Comparison of ENCODE assay signal across 20 cellular contexts in the genomic region with DNA sequence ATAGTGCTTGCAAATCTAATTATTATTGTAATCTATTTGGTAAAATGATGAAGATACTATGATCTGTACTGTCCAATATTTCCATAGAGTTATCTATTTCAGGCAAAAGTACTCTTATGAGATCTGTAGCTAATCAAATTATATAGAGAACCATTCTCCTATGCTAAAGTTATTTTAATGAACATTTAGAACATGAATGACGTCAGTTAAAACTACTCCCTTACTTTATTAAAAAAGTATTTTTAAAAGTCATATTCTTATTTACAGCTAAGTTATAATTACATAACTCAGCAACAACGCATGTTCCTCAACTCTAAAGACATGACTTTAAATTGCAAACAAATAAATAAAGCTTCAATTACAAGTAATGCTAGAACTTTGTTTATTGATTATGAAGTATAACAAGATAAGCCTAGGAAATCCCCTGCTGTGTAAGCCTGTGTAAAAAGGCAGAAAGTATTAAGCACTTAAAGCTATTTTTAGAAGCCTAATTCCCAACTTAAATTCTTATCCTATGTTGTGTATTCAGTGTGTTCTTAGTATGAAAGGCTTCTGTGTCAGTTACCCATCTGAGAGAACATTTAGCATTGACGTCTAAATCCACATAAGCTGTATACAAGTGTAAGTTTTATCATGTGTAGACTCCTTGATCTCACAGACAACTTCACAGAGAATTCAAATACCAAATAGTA.
DNase-seq lines count a peak whose midpoint lies in the region; ATAC-seq, FAIRE-seq and TF ChIP-seq lines count a peak whose summit lies in the region.
"Had no signal": no experiment of that assay in that cellular context is flagged by ENCODE, and none has a peak within 500 bp of the region (broad histone marks: within the 10 kb centered on the region; RNA-seq: fewer than 3 reads in every experiment).

No MANE protein-coding gene starts in this region.

- no peak for DNase-seq in H54 (ENCODE audit: insufficient read length, low spot score)
- DNase-seq in NCI-H82 treated with DMSO at 0.1 percent for 48 hours (lab: John Stamatoyannopoulos, UW; ENCODE audit: unreplicated experiment) = peak; percentile 62
- DNase-seq in HepG2 (ENCODE audit: low spot score) = no peak
- no peak for DNase-seq in thyroid gland
- no peak for DNase-seq in osteocyte (ENCODE audit: extremely low spot score, unreplicated experiment)
- no peak for DNase-seq in gastrocnemius medialis
- DNase-seq: ACHN; C1 segment of cervical spinal cord; CD8-positive, alpha-beta memory T cell; H7; KBM-7; NCI-H1105; NCI-H1694; NCI-H2081 treated with DMSO at 0.1 percent for 48 hours; NCI-H748 treated with DMSO at 0.1 percent for 48 hours; RPMI8226; SIG-M5 had no signal

- no peaks in the 10 kb centered on the region for H4K20me1 ChIP-seq in HepG2 (ENCODE audit: insufficient read depth, low read length)

- H3K9ac ChIP-seq in HepG2 (ENCODE audit: insufficient read depth, low read depth, low read length) = no peak overlapping the region

- H3K4me3 ChIP-seq in HepG2 (replicated peaks in 1 of 3; ENCODE audit: insufficient read depth in 1 of 3, low read depth in 2 of 3, low read length in 3 of 3) (no peak overlapping the region), thyroid gland (replicated peaks in 1 of 3) (no peak overlapping the region), gastrocnemius medialis (no peak overlapping the region)

- no peak overlapping the region for H3K4me2 ChIP-seq in HepG2 (ENCODE audit: low read depth, low read length)

- H3K4me1 ChIP-seq in HepG2 (ENCODE audit: insufficient read depth, low read length) (no peaks in the 10 kb centered on the region), thyroid gland (peaks cover 21 to 25% of the 10 kb centered on the region in 2 donors), gastrocnemius medialis (peaks cover 3 to 7% of the 10 kb centered on the region in 2 donors)

- no peak for TF ChIP-seq RAD21 in HepG2 (CRISPR knock-in tag; IDR thresholded peaks at IDR 0.05)

- H3K4me3 Mint-ChIP-seq in osteocyte (ENCODE audit: unreplicated experiment) = no peak overlapping the region
- H3K4me3 Mint-ChIP-seq: CD8-positive, alpha-beta memory T cell had no signal

- TF ChIP-seq POLR2A in H54 (IDR thresholded peaks at IDR 0.05; ENCODE audit: low read depth, low read length) (no peak), HepG2 (IDR thresholded peaks at IDR 0.05; ENCODE audit: insufficient read depth in 1 of 2, low read depth in 2 of 2, low read length in 2 of 2) (no peak), thyroid gland (IDR thresholded peaks at IDR 0.05) (no peak), gastrocnemius medialis (IDR thresholded peaks at IDR 0.05) (no peak)

- no peak overlapping the region for H3K27ac ChIP-seq in HepG2 (ENCODE audit: extremely low read length, insufficient read depth, low read length)
- H3K27ac ChIP-seq in thyroid gland = peak overlapping the region in 2 of 3 donors; percentile 0 to 34
- no peak overlapping the region for H3K27ac ChIP-seq in gastrocnemius medialis

- H3K9me3 Mint-ChIP-seq in osteocyte (ENCODE audit: unreplicated experiment) = no peaks in the 10 kb centered on the region

- H2AFZ ChIP-seq in HepG2 (ENCODE audit: low read length) = no peak overlapping the region

- peaks cover 16% of the 10 kb centered on the region; the same call in 1 of the 2 replicates for H3K9me3 ChIP-seq in HepG2 (ENCODE audit: low read length)
- H3K9me3 ChIP-seq in thyroid gland = no peaks in the 10 kb centered on the region
- no peaks in the 10 kb centered on the region for H3K9me3 ChIP-seq in gastrocnemius medialis

- TF ChIP-seq EP300 in HepG2 (IDR thresholded peaks at IDR 0.05; ENCODE audit: low read depth in 2 of 2, low read length in 2 of 2) (no peak), HepG2 (CRISPR knock-in tag; IDR thresholded peaks at IDR 0.05; ENCODE audit: borderline replicate concordance) (no peak)

- in situ Hi-C loops in HepG2 (cut with HindIII; ENCODE audit: extremely low pct_ligation_motif_present, low pct_unique_long_range_greater_than_20kb) = no loop called here
- in situ Hi-C loops in gastrocnemius medialis (cut with MboI; ENCODE audit: low sequenced_read_pairs in 4 of 4) = no loop called here

- POLR2A ChIA-PET in HepG2 (lab: Yijun Ruan, JAX) = no interaction called here

- no peaks in the 10 kb centered on the region for H3K4me1 Mint-ChIP-seq in osteocyte (ENCODE audit: unreplicated experiment)
- H3K4me1 Mint-ChIP-seq: CD8-positive, alpha-beta memory T cell had no signal

- CTCF ChIA-PET in HepG2 (lab: Yijun Ruan, JAX; ENCODE audit: low intra/inter-chr PET ratio, low total read pairs) = no interaction called here

- H3K36me3 ChIP-seq in HepG2 (replicated peaks in 1 of 2; ENCODE audit: control insufficient read depth in 1 of 2, insufficient read depth in 2 of 2, low read length in 2 of 2) (no peaks in the 10 kb centered on the region), thyroid gland (no peaks in the 10 kb centered on the region), gastrocnemius medialis (no peaks in the 10 kb centered on the region)

- intact Hi-C loops in HepG2 (cut with micrococcal nuclease; ENCODE audit: unreplicated experiment) (no loop called here), thyroid gland (cut with DNase I) (no loop called here), gastrocnemius medialis (cut with DNase I; ENCODE audit: low total_unique reads) (no loop called here)

- no peaks in the 10 kb centered on the region for H3K79me2 ChIP-seq in HepG2 (ENCODE audit: insufficient read depth, low read length)

- H3K36me3 Mint-ChIP-seq in osteocyte (ENCODE audit: unreplicated experiment) = no peaks in the 10 kb centered on the region
- H3K36me3 Mint-ChIP-seq: CD8-positive, alpha-beta memory T cell had no signal

- H3K27me3 Mint-ChIP-seq in osteocyte (ENCODE audit: unreplicated experiment) = no peaks in the 10 kb centered on the region
- H3K27me3 Mint-ChIP-seq: CD8-positive, alpha-beta memory T cell had no signal

- peak; percentile 65 for FAIRE-seq in H54 (lab: Jason Lieb, UNC)
- FAIRE-seq in HepG2 (lab: Jason Lieb, UNC) = no peak
- FAIRE-seq: GM12891, GM18507 had no signal

- ATAC-seq in HepG2 (no peak), GM18867 (IDR thresholded peaks at IDR 0.05; ENCODE audit: unreplicated experiment) (no peak), gastrocnemius medialis (no peak)

- H3K27ac Mint-ChIP-seq in osteocyte (ENCODE audit: unreplicated experiment) = no peak overlapping the region
- H3K27ac Mint-ChIP-seq: CD8-positive, alpha-beta memory T cell had no signal

- H3K27me3 ChIP-seq in HepG2 (ENCODE audit: control insufficient read depth in 1 of 2, insufficient read depth in 2 of 2, low read length in 2 of 2) (no peaks in the 10 kb centered on the region), thyroid gland (no peaks in the 10 kb centered on the region), gastrocnemius medialis (no peaks in the 10 kb centered on the region)

- no peak for TF ChIP-seq CTCF in HepG2 (CRISPR knock-in tag; IDR thresholded peaks at IDR 0.05)
- TF ChIP-seq CTCF in thyroid gland (IDR thresholded peaks at IDR 0.05) = no peak
- TF ChIP-seq CTCF in osteocyte (IDR thresholded peaks at IDR 0.05) = no peak
- TF ChIP-seq CTCF in gastrocnemius medialis (IDR thresholded peaks at IDR 0.05 in 4 of 5, conservative IDR thresholded peaks at IDR 0.05 in 1 of 5) = no peak

- no TSS peak for BruUV-seq in HepG2 (replicated peaks; lab: Mats Ljungman, UMichigan)

- 0% methylated on average over 3 of the region's 3 CpGs for WGBS in HepG2 (ENCODE audit: low lambda C conversion rate)
- WGBS in thyroid gland, 2 donors = 72 to 79% methylated on average over 3 of the region's 3 CpGs

TF ChIP-seq in HepG2, 621 proteins besides CTCF, POLR2A, EP300 and RAD21:
- TF ChIP-seq ATF7 (IDR thresholded peaks at IDR 0.05) (peak; percentile 70), ATF7 (CRISPR knock-in tag; IDR thresholded peaks at IDR 0.05) (no peak), FLYWCH1 (CRISPR knock-in tag; IDR thresholded peaks at IDR 0.05) (no peak), CREB1 (IDR thresholded peaks at IDR 0.05) (peak; percentile 61), CREB1 (CRISPR knock-in tag; IDR thresholded peaks at IDR 0.05) (no peak)
- TF ChIP-seq, protein P1, sequence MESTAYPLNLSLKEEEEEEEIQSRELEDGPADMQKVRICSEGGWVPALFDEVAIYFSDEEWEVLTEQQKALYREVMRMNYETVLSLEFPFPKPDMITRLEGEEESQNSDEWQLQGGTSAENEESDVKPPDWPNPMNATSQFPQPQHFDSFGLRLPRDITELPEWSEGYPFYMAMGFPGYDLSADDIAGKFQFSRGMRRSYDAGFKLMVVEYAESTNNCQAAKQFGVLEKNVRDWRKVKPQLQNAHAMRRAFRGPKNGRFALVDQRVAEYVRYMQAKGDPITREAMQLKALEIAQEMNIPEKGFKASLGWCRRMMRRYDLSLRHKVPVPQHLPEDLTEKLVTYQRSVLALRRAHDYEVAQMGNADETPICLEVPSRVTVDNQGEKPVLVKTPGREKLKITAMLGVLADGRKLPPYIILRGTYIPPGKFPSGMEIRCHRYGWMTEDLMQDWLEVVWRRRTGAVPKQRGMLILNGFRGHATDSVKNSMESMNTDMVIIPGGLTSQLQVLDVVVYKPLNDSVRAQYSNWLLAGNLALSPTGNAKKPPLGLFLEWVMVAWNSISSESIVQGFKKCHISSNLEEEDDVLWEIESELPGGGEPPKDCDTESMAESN (CRISPR knock-in tag; conservative IDR thresholded peaks at IDR 0.05) = no peak

Comparison
In these comparisons a context has a peak if more than half of its experiments do, and no peak if none do; other contexts are left out.
1. H3K27ac ChIP-seq: peak in thyroid gland (2 of 3); none in HepG2 (single experiment) and gastrocnemius medialis (0 of 4).